ENCODE assay signal across 11 cellular contexts in genomic region chr16:85202051-85202601, GRCh38.
DNase-seq lines count a peak whose midpoint lies in the region; ATAC-seq and TF ChIP-seq lines count a peak whose summit lies in the region.
"Had no signal": no experiment of that assay in that cellular context is flagged by ENCODE, and none has a peak within 500 bp of the region (broad histone marks: within the 10 kb centered on the region; RNA-seq: fewer than 3 reads in every experiment).

No MANE protein-coding gene starts in this region.

- H2AFZ ChIP-seq in fibroblast of lung (ENCODE audit: low read length), result no peak overlapping the region
- no peak overlapping the region for H2AFZ ChIP-seq in neural progenitor cell (replicated peaks)
- H2AFZ ChIP-seq in OCI-LY7 (ENCODE audit: low read length), result no peak overlapping the region

- no peak for TF ChIP-seq POLR2A in transverse colon (IDR thresholded peaks at IDR 0.05)

- CTCF ChIA-PET in OCI-LY7 (lab: Charles Lee; ENCODE audit: unreplicated experiment), result no interaction called here

- peak overlapping the region; percentile 97 for H3K27ac Mint-ChIP-seq in neural progenitor cell

- no peak for TF ChIP-seq EP300 in transverse colon (IDR thresholded peaks at IDR 0.05; ENCODE audit: low read depth)

- WGBS in transverse colon (ENCODE audit: low coverage in 1 of 2), 2 donors, result 60 to 72% methylated on average over 5 to 13 of the region's 14 CpGs

- POLR2A ChIA-PET in OCI-LY7 (lab: Charles Lee), result no interaction called here

- H3K9me3 ChIP-seq in RWPE2 (ENCODE audit: severe bottlenecking) (no peaks in the 10 kb centered on the region), fibroblast of lung (ENCODE audit: control insufficient read depth, insufficient read depth, low read depth, low read length) (no peaks in the 10 kb centered on the region), neural progenitor cell (ENCODE audit: low read depth) (no peaks in the 10 kb centered on the region), transverse colon (no peaks in the 10 kb centered on the region), OCI-LY7 (ENCODE audit: low read length) (no peaks in the 10 kb centered on the region)

- H3K27me3 ChIP-seq in RWPE2 (ENCODE audit: insufficient read depth, poor library complexity, severe bottlenecking) (no peaks in the 10 kb centered on the region), fibroblast of lung (ENCODE audit: control insufficient read depth, insufficient read depth, low read length) (no peaks in the 10 kb centered on the region), neural progenitor cell (no peaks in the 10 kb centered on the region), transverse colon (peaks cover 11% of the 10 kb centered on the region)

- H3K36me3 Mint-ChIP-seq in neural progenitor cell, result no peaks in the 10 kb centered on the region

- peaks cover 34% of the 10 kb centered on the region for H3K4me1 ChIP-seq in RWPE2 (ENCODE audit: insufficient read depth, poor library complexity, severe bottlenecking)
- peaks cover 35% of the 10 kb centered on the region for H3K4me1 ChIP-seq in fibroblast of lung (ENCODE audit: control insufficient read depth, extremely low read depth, insufficient read depth, low read length)
- H3K4me1 ChIP-seq in neural progenitor cell, result peaks cover 40% of the 10 kb centered on the region
- peaks cover 39 to 67% (median 40%) of the 10 kb centered on the region in 4 donors for H3K4me1 ChIP-seq in transverse colon
- H3K4me1 ChIP-seq in OCI-LY7 (ENCODE audit: insufficient read depth, low read length, poor library complexity, severe bottlenecking), result peaks cover 4% of the 10 kb centered on the region

- H3K27ac ChIP-seq in RWPE2 (ENCODE audit: poor library complexity, severe bottlenecking) (peak overlapping the region; percentile 7), fibroblast of lung (ENCODE audit: insufficient read depth, low read length) (peak overlapping the region; percentile 87), neural progenitor cell (peak overlapping the region; percentile 58), transverse colon (peak overlapping the region; percentile 73 to 86 (median 82)), OCI-LY7 (ENCODE audit: low read depth, low read length, poor library complexity, severe bottlenecking) (no peak overlapping the region)

- DNase-seq in RWPE2 (ENCODE audit: low spot score) (no peak), fibroblast of lung (ENCODE audit: low read depth in 2 of 2) (no peak), neural progenitor cell (ENCODE audit: low spot score) (peak; percentile 47), transverse colon (no peak), GM13976 (ENCODE audit: low spot score) (no peak), OCI-LY7 (ENCODE audit: low spot score) (no peak), middle frontal gyrus (ENCODE audit: extremely low spot score, low spot score) (no peak)
- DNase-seq: activated CD4-positive, alpha-beta T cell treated with anti-CD3 and anti-CD28 coated beads for 1 hour; activated gamma-delta T cell treated with Interleukin-2 at 50 U/mL for 16 hours; SIG-M5 had no signal

- TF ChIP-seq CTCF in RWPE2 (IDR thresholded peaks at IDR 0.05; ENCODE audit: poor library complexity, severe bottlenecking) (no peak), fibroblast of lung (conservative IDR thresholded peaks at IDR 0.05 in 1 of 2, IDR thresholded peaks at IDR 0.05 in 1 of 2; ENCODE audit: low read depth in 1 of 2, low read length in 2 of 2) (no peak), neural progenitor cell (IDR thresholded peaks at IDR 0.05) (no peak), transverse colon (IDR thresholded peaks at IDR 0.05) (no peak), GM13976 (IDR thresholded peaks at IDR 0.05; ENCODE audit: borderline replicate concordance, control extremely low read depth, extremely low read depth, insufficient read depth, missing control alignments) (no peak), OCI-LY7 (conservative IDR thresholded peaks at IDR 0.05; ENCODE audit: low read length) (no peak)

- ATAC-seq in RWPE2 (ENCODE audit: low read depth), result no peak

- H3K4me2 ChIP-seq in fibroblast of lung (ENCODE audit: extremely low read depth, insufficient read depth, low read length), result peak overlapping the region; percentile 15
- H3K4me2 ChIP-seq in neural progenitor cell, result peak overlapping the region; percentile 9
- H3K4me2 ChIP-seq in OCI-LY7 (ENCODE audit: low read length), result no peak overlapping the region

- H3K9me3 Mint-ChIP-seq in neural progenitor cell, result no peaks in the 10 kb centered on the region

- H3K9ac ChIP-seq in fibroblast of lung (ENCODE audit: insufficient read depth, low read length) (peak overlapping the region; percentile 71), neural progenitor cell (no peak overlapping the region)

- H4K20me1 ChIP-seq in fibroblast of lung (ENCODE audit: control insufficient read depth, extremely low read depth, insufficient read depth, low read length) (no peaks in the 10 kb centered on the region), neural progenitor cell (ENCODE audit: low read depth) (no peaks in the 10 kb centered on the region), OCI-LY7 (ENCODE audit: insufficient read depth, low read length) (no peaks in the 10 kb centered on the region)

- H3F3A ChIP-seq in neural progenitor cell (ENCODE audit: low read depth), result peaks cover 28% of the 10 kb centered on the region

- H3K4me1 Mint-ChIP-seq in neural progenitor cell, result peaks cover 68% of the 10 kb centered on the region

- H3K36me3 ChIP-seq in RWPE2 (ENCODE audit: low read depth), result no peaks in the 10 kb centered on the region
- no peaks in the 10 kb centered on the region for H3K36me3 ChIP-seq in fibroblast of lung (ENCODE audit: control insufficient read depth, insufficient read depth, low read length)
- no peaks in the 10 kb centered on the region for H3K36me3 ChIP-seq in neural progenitor cell
- H3K36me3 ChIP-seq in transverse colon, result no peaks in the 10 kb centered on the region
- no peaks in the 10 kb centered on the region for H3K36me3 ChIP-seq in OCI-LY7 (ENCODE audit: insufficient read depth, low read length)

- peaks cover 17% of the 10 kb centered on the region for H3K79me2 ChIP-seq in fibroblast of lung (ENCODE audit: control insufficient read depth, insufficient read depth, low read length)
- no peaks in the 10 kb centered on the region for H3K79me2 ChIP-seq in neural progenitor cell (ENCODE audit: low read depth)
- H3K79me2 ChIP-seq in OCI-LY7 (ENCODE audit: insufficient read depth, low read depth, low read length), result no peaks in the 10 kb centered on the region

- intact Hi-C loops in transverse colon (cut with DNase I; ENCODE audit: low total_unique reads), result loop anchor here (1.0 kb wide), 1 partner anchor 65 kb away; no protein-coding TSS in a partner anchor
- intact Hi-C loops in OCI-LY7 (cut with micrococcal nuclease; ENCODE audit: unreplicated experiment), result no loop called here

- no peaks in the 10 kb centered on the region for H3K9me2 ChIP-seq in OCI-LY7 (ENCODE audit: insufficient read depth, low read length)

- H3K27me3 Mint-ChIP-seq in neural progenitor cell (ENCODE audit: insufficient read depth, low read depth), result peaks cover 7% of the 10 kb centered on the region

- in situ Hi-C loops in transverse colon (cut with MboI; ENCODE audit: low pct_ligation_motif_present in 1 of 4, low pct_unique_long_range_greater_than_20kb in 1 of 4, low sequenced_read_pairs in 3 of 4), result no loop called here
- in situ Hi-C loops in GM13976 (cut with MboI; ENCODE audit: low sequenced_read_pairs, unreplicated experiment), result no loop called here

- BruUV-seq in OCI-LY7 (replicated peaks; lab: Mats Ljungman, UMichigan), result no TSS peak

- no peak overlapping the region for H3K4me3 ChIP-seq in RWPE2 (ENCODE audit: severe bottlenecking)
- H3K4me3 ChIP-seq in fibroblast of lung (replicated peaks in 1 of 4; ENCODE audit: control extremely low read depth in 1 of 4, insufficient read depth in 1 of 4, low read depth in 3 of 4, low read length in 4 of 4), result no peak overlapping the region
- no peak overlapping the region for H3K4me3 ChIP-seq in neural progenitor cell
- no peak overlapping the region for H3K4me3 ChIP-seq in transverse colon
- H3K4me3 ChIP-seq in OCI-LY7 (ENCODE audit: low read depth, low read length, poor library complexity, severe bottlenecking), result no peak overlapping the region
- H3K4me3 ChIP-seq: dorsolateral prefrontal cortex had no signal

- H3K4me3 Mint-ChIP-seq in neural progenitor cell, result no peak overlapping the region
